23 cellular contexts compared by ENCODE assay signal in the genomic region with DNA sequence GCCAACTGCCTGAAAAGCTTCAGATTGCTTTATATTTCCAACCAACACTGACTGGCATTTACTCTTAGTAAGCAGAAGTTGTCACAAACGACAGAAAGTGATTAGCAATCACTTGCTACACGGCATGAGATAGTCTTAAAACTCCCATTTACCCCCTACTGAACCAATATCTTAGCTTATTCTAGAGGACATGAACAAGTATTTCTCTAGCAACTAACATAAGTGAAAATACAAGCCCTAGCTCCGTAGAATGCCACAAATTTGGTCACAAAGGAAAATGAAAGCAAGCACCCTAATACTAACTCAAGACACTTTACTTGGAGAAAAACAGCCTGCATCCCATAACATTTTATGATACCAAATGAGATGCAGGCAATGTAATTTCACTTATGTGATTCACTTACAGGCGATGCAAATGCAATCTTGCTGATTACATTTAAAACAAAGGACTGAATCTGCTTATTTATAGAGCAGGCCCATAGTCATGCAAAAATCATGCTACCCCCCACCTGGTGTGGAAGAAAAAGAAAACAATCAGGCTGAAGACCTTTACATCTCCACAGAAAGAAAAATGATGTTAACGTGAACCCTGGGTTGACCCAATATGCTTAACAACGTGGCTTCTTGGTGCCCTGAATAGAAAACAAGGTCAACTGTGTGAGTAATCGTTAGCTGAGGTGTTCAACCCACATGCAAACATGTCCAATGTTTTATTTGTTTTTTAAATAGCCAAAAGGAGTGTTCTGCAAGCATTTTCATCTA. TPM values are rescaled to one million over a fixed set of nuclear protein-coding genes. Genes with fewer than 3 reads are reported as not detected.
DNase-seq lines count a peak whose midpoint lies in the region; ATAC-seq, FAIRE-seq and TF ChIP-seq lines count a peak whose summit lies in the region.
"Had no signal": no experiment of that assay in that cellular context is flagged by ENCODE, and none has a peak within 500 bp of the region (broad histone marks: within the 10 kb centered on the region; RNA-seq: fewer than 3 reads in every experiment).

No MANE protein-coding gene starts in this region.

- POLR2A ChIA-PET in HEK293 (lab: Yijun Ruan, JAX), result no interaction called here

- H2AFZ ChIP-seq in astrocyte (ENCODE audit: low read depth, low read length), result peak overlapping the region; percentile 45

- intact Hi-C loops in left ventricle myocardium superior (cut with micrococcal nuclease) (no loop called here), lower lobe of right lung (cut with DNase I) (no loop called here), Calu3 (cut with micrococcal nuclease; ENCODE audit: unreplicated experiment) (no loop called here)

- CTCF ChIA-PET in HEK293 (lab: Yijun Ruan, JAX) (no interaction called here), Calu3 (lab: Charles Lee) (no interaction called here)

- peak overlapping the region; percentile 78 for H3K4me2 ChIP-seq in astrocyte (ENCODE audit: low read length)

- H3K36me3 ChIP-seq in HEK293 (ENCODE audit: control insufficient read depth in 2 of 2, insufficient read depth in 1 of 2, low read length in 2 of 2) (no peaks in the 10 kb centered on the region), astrocyte (ENCODE audit: insufficient read depth, low read length) (no peaks in the 10 kb centered on the region), lower lobe of right lung (no peaks in the 10 kb centered on the region)
- H3K36me3 ChIP-seq: stomach had no signal

- H3K9me3 Mint-ChIP-seq in astrocyte (ENCODE audit: unreplicated experiment) (no peaks in the 10 kb centered on the region), Calu3 (ENCODE audit: low read depth, unreplicated experiment) (no peaks in the 10 kb centered on the region)
- H3K9me3 Mint-ChIP-seq: activated naive CD4-positive, alpha-beta T cell treated with anti-CD3 and anti-CD28 coated beads, Interleukin-2, amount 10 ng/mL, durations not matched to agents 7 days and 5 days had no signal

- no peak overlapping the region for H3K4me3 ChIP-seq in HEK293 (ENCODE audit: low read depth, low read length)
- H3K4me3 ChIP-seq in astrocyte (ENCODE audit: insufficient read depth, low read depth, low read length), result peak overlapping the region; percentile 20
- H3K4me3 ChIP-seq in lower lobe of right lung, result no peak overlapping the region
- H3K4me3 ChIP-seq: K562, mucosa of descending colon, stomach had no signal

- DNase-seq in astrocyte (ENCODE audit: low read depth) (peak; percentile 14), left ventricle myocardium superior (no peak), renal cortical epithelial cell (ENCODE audit: low read depth) (peak; percentile 47), lower lobe of right lung (no peak), Calu3 (no peak), RCC 7860 (ENCODE audit: low spot score) (no peak)
- DNase-seq: activated CD4-positive, alpha-beta T cell treated with anti-CD3 and anti-CD28 coated beads for 1 hour; activated naive CD4-positive, alpha-beta T cell treated with anti-CD3 and anti-CD28 coated beads, Interleukin-2, amount 10 ng/mL, durations not matched to agents 7 days and 5 days; Caco-2; foreskin melanocyte; mucosa of descending colon; NCI-H1092 treated with DMSO at 0.1 percent for 48 hours; NCI-H2107; SHP77; stomach; T-helper 2 cell had no signal

- BruUV-seq in Calu3 (replicated peaks; lab: Mats Ljungman, UMichigan), result no TSS peak

- no peak overlapping the region for H3K27ac Mint-ChIP-seq in astrocyte (ENCODE audit: unreplicated experiment)
- H3K27ac Mint-ChIP-seq in Calu3 (ENCODE audit: unreplicated experiment), result no peak overlapping the region
- H3K27ac Mint-ChIP-seq: activated naive CD4-positive, alpha-beta T cell treated with anti-CD3 and anti-CD28 coated beads, Interleukin-2, amount 10 ng/mL, durations not matched to agents 7 days and 5 days had no signal

- FAIRE-seq in astrocyte (lab: Jason Lieb, UNC), result no peak
- FAIRE-seq in RCC 7860 (lab: Jason Lieb, UNC), result no peak
- FAIRE-seq: G401.6, GM12892, islet of Langerhans, K562 had no signal

- H3K9me3 ChIP-seq in HEK293 (ENCODE audit: control insufficient read depth, insufficient read depth, low read depth, low read length) (no peaks in the 10 kb centered on the region), astrocyte (ENCODE audit: insufficient read depth, low read depth, low read length) (no peaks in the 10 kb centered on the region), lower lobe of right lung (no peaks in the 10 kb centered on the region)
- H3K9me3 ChIP-seq: Caco-2, mucosa of descending colon, stomach had no signal

- H3K9ac ChIP-seq in astrocyte (ENCODE audit: low read length), result peak overlapping the region; percentile 28

- TF ChIP-seq CTCF in HEK293 (tag by site-specific recombination; IDR thresholded peaks at IDR 0.05), result no peak
- no peak for TF ChIP-seq CTCF in astrocyte (IDR thresholded peaks at IDR 0.05; ENCODE audit: insufficient read depth, low read depth, low read length)
- no peak for TF ChIP-seq CTCF in lower lobe of right lung (IDR thresholded peaks at IDR 0.05)
- no peak for TF ChIP-seq CTCF in Calu3 (IDR thresholded peaks at IDR 0.05; ENCODE audit: unreplicated experiment)

- H3K4me1 Mint-ChIP-seq in astrocyte (ENCODE audit: low read depth, unreplicated experiment) (peaks cover 12% of the 10 kb centered on the region), Calu3 (ENCODE audit: low read depth, unreplicated experiment) (no peaks in the 10 kb centered on the region)
- H3K4me1 Mint-ChIP-seq: activated naive CD4-positive, alpha-beta T cell treated with anti-CD3 and anti-CD28 coated beads, Interleukin-2, amount 10 ng/mL, durations not matched to agents 7 days and 5 days had no signal

- H3K36me3 Mint-ChIP-seq in astrocyte (ENCODE audit: low read depth, unreplicated experiment) (peaks cover 2% of the 10 kb centered on the region), Calu3 (ENCODE audit: insufficient read depth, unreplicated experiment) (no peaks in the 10 kb centered on the region)
- H3K36me3 Mint-ChIP-seq: activated naive CD4-positive, alpha-beta T cell treated with anti-CD3 and anti-CD28 coated beads, Interleukin-2, amount 10 ng/mL, durations not matched to agents 7 days and 5 days had no signal

- no peaks in the 10 kb centered on the region for H4K20me1 ChIP-seq in astrocyte (ENCODE audit: insufficient read depth, low read length)

- no peak overlapping the region for H3K27ac ChIP-seq in HEK293 (ENCODE audit: extremely low read depth, low read depth, low read length)
- H3K27ac ChIP-seq in astrocyte (ENCODE audit: low read depth, low read length), result no peak overlapping the region
- no peak overlapping the region for H3K27ac ChIP-seq in lower lobe of right lung

- H3K27me3 ChIP-seq in astrocyte (ENCODE audit: insufficient read depth, low read length) (no peaks in the 10 kb centered on the region), lower lobe of right lung (ENCODE audit: low read depth) (no peaks in the 10 kb centered on the region)
- H3K27me3 ChIP-seq: stomach had no signal

- H3K4me3 Mint-ChIP-seq in astrocyte (ENCODE audit: unreplicated experiment) (no peak overlapping the region), Calu3 (ENCODE audit: low read depth, unreplicated experiment) (no peak overlapping the region)
- H3K4me3 Mint-ChIP-seq: activated naive CD4-positive, alpha-beta T cell treated with anti-CD3 and anti-CD28 coated beads, Interleukin-2, amount 10 ng/mL, durations not matched to agents 7 days and 5 days had no signal

- H3K27me3 Mint-ChIP-seq in astrocyte (ENCODE audit: low read depth, unreplicated experiment) (no peaks in the 10 kb centered on the region), Calu3 (ENCODE audit: unreplicated experiment) (no peaks in the 10 kb centered on the region)
- H3K27me3 Mint-ChIP-seq: activated naive CD4-positive, alpha-beta T cell treated with anti-CD3 and anti-CD28 coated beads, Interleukin-2, amount 10 ng/mL, durations not matched to agents 7 days and 5 days had no signal

- no peaks in the 10 kb centered on the region for H3K79me2 ChIP-seq in astrocyte (ENCODE audit: insufficient read depth, low read length)

- ATAC-seq in left ventricle myocardium superior, result peak; percentile 63
- no peak for ATAC-seq in lower lobe of right lung
- no peak for ATAC-seq in HG03196 (IDR thresholded peaks at IDR 0.05; ENCODE audit: unreplicated experiment)
- ATAC-seq: HCT116, K562, mucosa of descending colon had no signal

- peaks cover 7% of the 10 kb centered on the region for H3K4me1 ChIP-seq in HEK293 (ENCODE audit: control insufficient read depth, insufficient read depth, low read length)
- no peaks in the 10 kb centered on the region for H3K4me1 ChIP-seq in astrocyte (ENCODE audit: insufficient read depth, low read length)
- H3K4me1 ChIP-seq in lower lobe of right lung, result no peaks in the 10 kb centered on the region
- H3K4me1 ChIP-seq: Caco-2 had no signal

TF ChIP-seq in HEK293, 187 proteins besides CTCF, POLR2A, EP300 and RAD21 (continues in another document):
- TF ChIP-seq, protein P1, sequence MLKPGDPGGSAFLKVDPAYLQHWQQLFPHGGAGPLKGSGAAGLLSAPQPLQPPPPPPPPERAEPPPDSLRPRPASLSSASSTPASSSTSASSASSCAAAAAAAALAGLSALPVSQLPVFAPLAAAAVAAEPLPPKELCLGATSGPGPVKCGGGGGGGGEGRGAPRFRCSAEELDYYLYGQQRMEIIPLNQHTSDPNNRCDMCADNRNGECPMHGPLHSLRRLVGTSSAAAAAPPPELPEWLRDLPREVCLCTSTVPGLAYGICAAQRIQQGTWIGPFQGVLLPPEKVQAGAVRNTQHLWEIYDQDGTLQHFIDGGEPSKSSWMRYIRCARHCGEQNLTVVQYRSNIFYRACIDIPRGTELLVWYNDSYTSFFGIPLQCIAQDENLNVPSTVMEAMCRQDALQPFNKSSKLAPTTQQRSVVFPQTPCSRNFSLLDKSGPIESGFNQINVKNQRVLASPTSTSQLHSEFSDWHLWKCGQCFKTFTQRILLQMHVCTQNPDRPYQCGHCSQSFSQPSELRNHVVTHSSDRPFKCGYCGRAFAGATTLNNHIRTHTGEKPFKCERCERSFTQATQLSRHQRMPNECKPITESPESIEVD (tag by site-specific recombination; IDR thresholded peaks at IDR 0.05), result peak; percentile 62
- TF ChIP-seq ZFP37 (tag by site-specific recombination; IDR thresholded peaks at IDR 0.05), result no peak

RNA-seq across cellular contexts. Expression of a gene that starts 25.6 kb away (rescaled TPM):
- total RNA-seq in astrocyte (1.1 and 1.6 TPM in 2 replicates), left ventricle myocardium superior (12.3 TPM), renal cortical epithelial cell (0.10 TPM in 1 of 2 replicates, not detected in the other), lower lobe of right lung (1.5 TPM), Calu3 (2022) (not detected in 2 replicates)
- total RNA-seq: Caco-2, K562 had no signal

Comparison
In these comparisons a context has a peak if more than half of its experiments do, and no peak if none do; other contexts are left out.
1. DNase-seq: peak in astrocyte (single experiment) and renal cortical epithelial cell (single experiment); none in left ventricle myocardium superior (single experiment), lower lobe of right lung (single experiment), Calu3 (single experiment) and RCC 7860 (single experiment).